Comparison of ENCODE assay signal across 13 cellular contexts in the genomic region with DNA sequence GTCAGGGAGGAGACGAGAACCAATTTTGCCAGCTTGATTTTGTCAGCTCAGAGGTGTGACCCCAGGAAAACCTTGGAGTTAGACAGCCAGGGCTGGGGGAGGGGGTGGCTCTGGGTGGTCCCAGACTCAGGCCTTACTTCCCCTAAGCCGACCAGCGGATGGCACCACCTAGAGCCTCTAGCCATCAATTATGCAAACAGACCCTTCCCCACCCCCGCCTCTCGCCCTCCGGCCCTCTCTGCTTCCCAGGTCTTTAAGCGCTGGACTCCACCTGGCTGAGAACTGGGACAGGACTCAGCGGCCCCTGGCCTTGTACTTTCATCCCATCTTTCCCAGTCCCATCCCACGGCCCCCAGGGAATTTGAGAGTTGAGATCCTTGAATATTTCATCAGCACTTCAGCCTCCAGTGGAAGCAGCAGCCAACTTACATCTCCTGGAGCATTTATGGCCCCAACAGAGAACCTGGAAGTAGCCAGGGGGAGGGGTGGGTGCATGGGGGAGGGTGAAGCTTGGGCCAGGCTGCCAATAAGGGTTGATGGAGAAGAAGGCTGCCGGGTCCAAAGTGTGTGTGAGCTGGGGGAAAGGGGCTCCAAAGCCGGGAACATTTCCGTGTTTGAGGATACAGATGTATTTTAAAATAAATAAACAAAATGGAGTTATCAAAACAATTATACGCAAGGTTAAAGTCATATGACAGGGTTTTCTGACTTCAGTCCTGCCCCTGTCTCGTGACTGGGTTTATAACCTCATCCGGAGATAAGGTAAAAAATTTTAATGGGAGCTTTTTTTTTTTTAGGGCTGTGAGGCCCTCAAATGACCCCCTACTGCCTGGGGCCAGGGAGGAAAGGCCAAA. TPM values are rescaled to one million over a fixed set of nuclear protein-coding genes. Genes with fewer than 3 reads are reported as not detected.
DNase-seq lines count a peak whose midpoint lies in the region; ATAC-seq, FAIRE-seq and TF ChIP-seq lines count a peak whose summit lies in the region.
"Had no signal": no experiment of that assay in that cellular context is flagged by ENCODE, and none has a peak within 500 bp of the region (broad histone marks: within the 10 kb centered on the region; RNA-seq: fewer than 3 reads in every experiment).

No MANE protein-coding gene starts in this region.

- no peak for FAIRE-seq in GM12891 (lab: Jason Lieb, UNC)

- DNase-seq in H4 (ENCODE audit: low spot score) (peak; percentile 62), MCF 10A (ENCODE audit: unreplicated experiment) (peak; percentile 28), MV-4-11 (lab: John Stamatoyannopoulos, UW) (no peak), GM12891 (ENCODE audit: insufficient read length, low spot score) (no peak)
- DNase-seq: effector CD4-positive, alpha-beta T cell; substantia nigra had no signal

- H3K9me3 ChIP-seq in iPS-18a (ENCODE audit: control insufficient read depth, low read depth, low read length) = no peaks in the 10 kb centered on the region

- TF ChIP-seq CTCF in MCF 10A (IDR thresholded peaks at IDR 0.05; ENCODE audit: unreplicated experiment) = no peak

- ATAC-seq in GM21367 (IDR thresholded peaks at IDR 0.05; ENCODE audit: unreplicated experiment) (no peak), HG02763 (IDR thresholded peaks at IDR 0.05; ENCODE audit: unreplicated experiment) (no peak)

- H3K27ac Mint-ChIP-seq in MCF 10A (ENCODE audit: low read depth, unreplicated experiment) = peak overlapping the region; percentile 96
- H3K27ac Mint-ChIP-seq: activated T-helper 2 cell treated with anti-CD3 and anti-CD28 coated beads, Interferon-gamma antibody, Interleukin-2, Interleukin-4, amounts not matched to agents 10 μg/mL and 5 μg/mL and 100 μg/mL, durations not matched to agents 14 hours and 24 hours and 36 hours; memory B cell had no signal

- POLR2A ChIA-PET in MCF 10A (lab: Yijun Ruan, JAX) = interaction anchor here (0.7 to 24.1 kb wide), 10 partner anchors 13 to 140 kb away, joined by 3 to 599 read pairs (median 4); a partner anchor contains a TSS

- H3K4me3 Mint-ChIP-seq in MCF 10A (ENCODE audit: unreplicated experiment) = peak overlapping the region; percentile 71
- H3K4me3 Mint-ChIP-seq: memory B cell had no signal

- intact Hi-C loops in MCF 10A (cut with micrococcal nuclease) = no loop called here

- H3K4me3 ChIP-seq in iPS-18a (ENCODE audit: low read length) (peak overlapping the region; percentile 5), rectal smooth muscle tissue (ENCODE audit: low read length) (peak overlapping the region; percentile 27)

- no peaks in the 10 kb centered on the region for H3K9me3 Mint-ChIP-seq in MCF 10A (ENCODE audit: unreplicated experiment)
- H3K9me3 Mint-ChIP-seq: activated T-helper 2 cell treated with anti-CD3 and anti-CD28 coated beads, Interferon-gamma antibody, Interleukin-2, Interleukin-4, amounts not matched to agents 10 μg/mL and 5 μg/mL and 100 μg/mL, durations not matched to agents 14 hours and 24 hours and 36 hours; memory B cell had no signal

- H3K27me3 Mint-ChIP-seq in MCF 10A (ENCODE audit: insufficient read depth, unreplicated experiment) = no peaks in the 10 kb centered on the region

- H3K36me3 Mint-ChIP-seq in MCF 10A (ENCODE audit: insufficient read depth, unreplicated experiment) = no peaks in the 10 kb centered on the region
- H3K36me3 Mint-ChIP-seq: memory B cell had no signal

- no peaks in the 10 kb centered on the region for H3K36me3 ChIP-seq in iPS-18a (ENCODE audit: control insufficient read depth, low read depth, low read length)
- H3K36me3 ChIP-seq in rectal smooth muscle tissue (ENCODE audit: control insufficient read depth, insufficient read depth, low read length) = no peaks in the 10 kb centered on the region

- BruUV-seq in MCF 10A (replicated peaks; lab: Mats Ljungman, UMichigan) = TSS peak; percentile 67

- no peak overlapping the region for H3K27ac ChIP-seq in iPS-18a (ENCODE audit: low read length)
- H3K27ac ChIP-seq in rectal smooth muscle tissue (ENCODE audit: low read depth, low read length) = no peak overlapping the region
- H3K27ac ChIP-seq: C4-2B had no signal

- TF ChIP-seq POLR2A in GM12891 (IDR thresholded peaks at IDR 0.05; ENCODE audit: low read depth, low read length) = no peak

- peaks cover 13% of the 10 kb centered on the region for H3K27me3 ChIP-seq in iPS-18a (ENCODE audit: control insufficient read depth, insufficient read depth, low read length)
- H3K27me3 ChIP-seq in rectal smooth muscle tissue (ENCODE audit: control insufficient read depth, insufficient read depth, low read length) = no peaks in the 10 kb centered on the region

- CTCF ChIA-PET in MCF 10A (lab: Yijun Ruan, JAX) = interaction anchor here (0.7 to 1.6 kb wide), 2 partner anchors 8 to 36 kb away, joined by 3 to 8 read pairs; a partner anchor contains a TSS

- peaks cover 26% of the 10 kb centered on the region for H3K4me1 Mint-ChIP-seq in MCF 10A (ENCODE audit: insufficient read depth, unreplicated experiment)
- H3K4me1 Mint-ChIP-seq: memory B cell had no signal

- H3K9ac ChIP-seq in iPS-18a (ENCODE audit: low read length) = no peak overlapping the region
- H3K9ac ChIP-seq in rectal smooth muscle tissue (ENCODE audit: low read length) = peak overlapping the region; percentile 4

- peaks cover 21% of the 10 kb centered on the region for H3K4me1 ChIP-seq in iPS-18a (ENCODE audit: control insufficient read depth, low read depth, low read length)
- no peaks in the 10 kb centered on the region for H3K4me1 ChIP-seq in rectal smooth muscle tissue (ENCODE audit: control insufficient read depth, insufficient read depth, low read length)

TF ChIP-seq in GM12891, 5 proteins besides CTCF, POLR2A, EP300 and RAD21:
- TF ChIP-seq SPI1 (IDR thresholded peaks at IDR 0.05; ENCODE audit: low read depth, low read length) = no peak
- TF ChIP-seq TAF1 (IDR thresholded peaks at IDR 0.05; ENCODE audit: low read depth, low read length) = no peak
- TF ChIP-seq PAX5 (IDR thresholded peaks at IDR 0.05; ENCODE audit: insufficient read depth, low read length, severe bottlenecking) = no peak
- no peak for TF ChIP-seq POLR2AphosphoS5 (IDR thresholded peaks at IDR 0.05; ENCODE audit: low read depth, low read length)
- TF ChIP-seq POU2F2 (IDR thresholded peaks at IDR 0.05; ENCODE audit: low read depth, low read length) = no peak

RNA-seq across cellular contexts. Expression of a gene that starts 7.5 kb away (rescaled TPM):
- total RNA-seq in H4 (2014; rRNA removed; shearing (Covaris generic)) = 5.5 and 5.9 TPM in 2 replicates
- total RNA-seq in MCF 10A (2022) = 112 and 131 TPM in 2 replicates
- polyA plus RNA-seq in GM12891 (2012; ENCODE audit: low read depth, missing spikeins) = 21.3 TPM

RNA-seq across cellular contexts. Expression of a gene that starts 17.8 kb away (rescaled TPM):
- total RNA-seq in H4 (2014; rRNA removed; shearing (Covaris generic)) = 53.6 and 57.5 TPM in 2 replicates
- total RNA-seq in MCF 10A (2022) = 36.4 and 41.5 TPM in 2 replicates
- 0.19 TPM for polyA plus RNA-seq in GM12891 (2012; ENCODE audit: low read depth, missing spikeins)

RNA-seq across cellular contexts. Expression of a gene that starts 18.8 kb away (rescaled TPM):
- total RNA-seq in H4 (2014; rRNA removed; shearing (Covaris generic)) = 90.7 and 91.9 TPM in 2 replicates
- 142 and 159 TPM in 2 replicates for total RNA-seq in MCF 10A (2022)
- 1.1 TPM for polyA plus RNA-seq in GM12891 (2012; ENCODE audit: low read depth, missing spikeins)

RNA-seq across cellular contexts. Expression of a gene that starts 42.1 kb away (rescaled TPM):
- 86.8 and 88.0 TPM in 2 replicates for total RNA-seq in H4 (2014; rRNA removed; shearing (Covaris generic))
- total RNA-seq in MCF 10A (2022) = 59.8 and 65.1 TPM in 2 replicates
- 24.8 TPM for polyA plus RNA-seq in GM12891 (2012; ENCODE audit: low read depth, missing spikeins)

RNA-seq across cellular contexts. Expression of a gene that starts 43.6 kb away (rescaled TPM):
- not detected in 2 replicates for total RNA-seq in H4 (2014; rRNA removed; shearing (Covaris generic))
- total RNA-seq in MCF 10A (2022) = not detected in 2 replicates
- polyA plus RNA-seq in GM12891 (2012; ENCODE audit: low read depth, missing spikeins) = 0.13 TPM

Comparison
In these comparisons a context has a peak if more than half of its experiments do, and no peak if none do; other contexts are left out.
1. DNase-seq: peak in H4 (single experiment) and MCF 10A (single experiment); none in MV-4-11 (single experiment) and GM12891 (single experiment).
2. RNA of a gene that starts 7.5 kb away (total RNA-seq): 112 to 131 TPM in MCF 10A; 5.5 to 5.9 TPM in H4; every median in the first group is over 10 times any median in the second.